8 cellular contexts compared by ENCODE assay signal in genomic region chr2:10447300-10448207, GRCh38. TPM values are rescaled to one million over a fixed set of nuclear protein-coding genes. Genes with fewer than 3 reads are reported as not detected.
A peak's percentile ranks its signal among the peaks of the same experiment; 100 is the strongest.
DNase-seq lines count a peak whose midpoint lies in the region; ATAC-seq and TF ChIP-seq lines count a peak whose summit lies in the region.

No MANE protein-coding gene starts in this region.

- peak; percentile 3 for ATAC-seq in CD8-positive, alpha-beta T cell
- ATAC-seq in HG03280 (IDR thresholded peaks at IDR 0.05; ENCODE audit: unreplicated experiment) (peak; percentile 45), body of pancreas (peak; percentile 60)

- H3K9ac ChIP-seq in OCI-LY3 (ENCODE audit: low read length), result peak overlapping the region; percentile 92

- H4K20me1 ChIP-seq in OCI-LY3 (ENCODE audit: insufficient read depth, low read length), result peaks cover 45% of the 10 kb centered on the region

- peaks cover 66% of the 10 kb centered on the region for H3K79me2 ChIP-seq in OCI-LY3 (ENCODE audit: low read length)

- H3K4me3 ChIP-seq in CD8-positive, alpha-beta T cell (ENCODE audit: low read depth, low read length), result peak overlapping the region; percentile 66
- H3K4me3 ChIP-seq in OCI-LY3 (ENCODE audit: low read length) (peak overlapping the region; percentile 97), body of pancreas (peak overlapping the region in 1 of 2 donors; percentile 37), skin epidermis (peak overlapping the region; percentile 31 to 65 (median 56))

- CTCF ChIA-PET in CD8-positive, alpha-beta T cell (lab: Charles Lee), result interaction anchor here (0.6 to 2.0 kb wide), 11 partner anchors 8 to 376 kb away, joined by 3 to 15 read pairs (median 4); no protein-coding TSS in a partner anchor

- no peaks in the 10 kb centered on the region for H3K27me3 ChIP-seq in CD8-positive, alpha-beta T cell (ENCODE audit: insufficient read depth, low read length)
- no peaks in the 10 kb centered on the region for H3K27me3 ChIP-seq in OCI-LY3 (ENCODE audit: low read depth, low read length)
- H3K27me3 ChIP-seq in body of pancreas, result no peaks in the 10 kb centered on the region

- no peak for TF ChIP-seq POLR2A in body of pancreas (IDR thresholded peaks at IDR 0.05)

- H3K4me2 ChIP-seq in OCI-LY3 (ENCODE audit: low read length), result peak overlapping the region; percentile 70

- H3K9me3 Mint-ChIP-seq in CD8-positive, alpha-beta T cell, result no peaks in the 10 kb centered on the region

- POLR2A ChIA-PET in CD8-positive, alpha-beta T cell (lab: Charles Lee), result interaction anchor here (0.5 to 2.0 kb wide), 25 partner anchors 8 to 792 kb away, joined by 3 to 14 read pairs (median 4); partner anchors contain the start of genes HPCAL1 and KLF11

- no peak overlapping the region for H2AFZ ChIP-seq in OCI-LY3 (ENCODE audit: low read depth, low read length)

- peak overlapping the region; percentile 82 for H3K27ac ChIP-seq in CD8-positive, alpha-beta T cell (ENCODE audit: low read depth, low read length)
- H3K27ac ChIP-seq in OCI-LY3 (ENCODE audit: low read length) (peak overlapping the region; percentile 81), body of pancreas (peak overlapping the region; percentile 86 to 97 (median 94)), skin epidermis (peak overlapping the region; percentile 24 to 93 (median 81))

- peaks cover 29% of the 10 kb centered on the region for H3K36me3 Mint-ChIP-seq in CD8-positive, alpha-beta T cell

- H3K27me3 Mint-ChIP-seq in CD8-positive, alpha-beta T cell (ENCODE audit: low read depth), result no peaks in the 10 kb centered on the region

- no peak for TF ChIP-seq CTCF in CD8-positive, alpha-beta T cell (IDR thresholded peaks at IDR 0.05)
- TF ChIP-seq CTCF in OCI-LY3 (IDR thresholded peaks at IDR 0.05; ENCODE audit: low read depth, low read length) (no peak), body of pancreas (IDR thresholded peaks at IDR 0.05) (peak in 5 of 7 experiments; percentile 5 to 36 (median 22))

- peak in 3 of 7 experiments; percentile 10 to 51 (median 41) for DNase-seq in CD8-positive, alpha-beta T cell
- DNase-seq in GM19238 (ENCODE audit: insufficient read length, low spot score) (peak; percentile 35), body of pancreas (peak; percentile 69 to 74 (median 71)), iris pigment epithelial cell (ENCODE audit: low read depth) (peak; percentile 54), HK-2 (ENCODE audit: unreplicated experiment) (no peak)

- H3K4me1 ChIP-seq in CD8-positive, alpha-beta T cell (ENCODE audit: insufficient read depth, low read length), result peaks cover 23% of the 10 kb centered on the region
- H3K4me1 ChIP-seq in OCI-LY3 (ENCODE audit: low read length), result peaks cover 19% of the 10 kb centered on the region
- H3K4me1 ChIP-seq in body of pancreas, result peaks cover 56% of the 10 kb centered on the region

- intact Hi-C loops in CD8-positive, alpha-beta T cell (cut with DNase I, micrococcal nuclease), result loop anchor here (1.0 to 10.0 kb wide), 15 partner anchors 46 to 1610 kb away; partner anchors contain the start of genes PDIA6 (in 2 of the 2), YWHAQ (in 2 of the 2), ADAM17 (in 1 of the 2) and CPSF3 (in 1 of the 2)
- intact Hi-C loops in body of pancreas (cut with DNase I), result no loop called here

- H3K9me3 ChIP-seq in CD8-positive, alpha-beta T cell (ENCODE audit: low read length), result no peaks in the 10 kb centered on the region
- H3K9me3 ChIP-seq in OCI-LY3 (ENCODE audit: insufficient read depth, low read length) (no peaks in the 10 kb centered on the region), body of pancreas (no peaks in the 10 kb centered on the region)

- WGBS in body of pancreas, 2 donors, result 1 to 8% methylated on average over 9 to 75 of the region's 75 CpGs

- peaks cover 17% of the 10 kb centered on the region for H3K36me3 ChIP-seq in CD8-positive, alpha-beta T cell (ENCODE audit: insufficient read depth, low read length)
- peaks cover 32% of the 10 kb centered on the region for H3K36me3 ChIP-seq in OCI-LY3 (replicated peaks; ENCODE audit: low read depth, low read length)
- peaks cover 0 to 8% of the 10 kb centered on the region in 2 donors for H3K36me3 ChIP-seq in body of pancreas (replicated peaks in 1 of 2; ENCODE audit: insufficient read depth in 1 of 2, low read depth in 2 of 2)

- peak overlapping the region; percentile 85 for H3K4me3 Mint-ChIP-seq in CD8-positive, alpha-beta T cell

- peak overlapping the region; percentile 85 for H3K27ac Mint-ChIP-seq in CD8-positive, alpha-beta T cell

- peaks cover 37% of the 10 kb centered on the region for H3K4me1 Mint-ChIP-seq in CD8-positive, alpha-beta T cell (ENCODE audit: low read depth)

RNA-seq across cellular contexts. Expression of gene ODC1, which starts 0.6 kb away (rescaled TPM):
- total RNA-seq in CD8-positive, alpha-beta T cell, result 100 to 1,000 TPM; 157 to 162 TPM
- 10 to 100 TPM; 31.9 to 59.7 TPM for total RNA-seq in body of pancreas

Comparison
In these comparisons a context has a peak if more than half of its experiments do, and no peak if none do; other contexts are left out.
1. ATAC-seq: peak in every context shown above with its lines; median percentile 60 in body of pancreas; 45 in HG03280; 3 in CD8-positive, alpha-beta T cell.
2. CTCF ChIP-seq: peak in body of pancreas (5 of 7); none in CD8-positive, alpha-beta T cell (single experiment) and OCI-LY3 (single experiment).
3. Peak in every context shown above with its lines, with median percentiles within 50 percentile points of each other: H3K27ac ChIP-seq.